In the genomic region with DNA sequence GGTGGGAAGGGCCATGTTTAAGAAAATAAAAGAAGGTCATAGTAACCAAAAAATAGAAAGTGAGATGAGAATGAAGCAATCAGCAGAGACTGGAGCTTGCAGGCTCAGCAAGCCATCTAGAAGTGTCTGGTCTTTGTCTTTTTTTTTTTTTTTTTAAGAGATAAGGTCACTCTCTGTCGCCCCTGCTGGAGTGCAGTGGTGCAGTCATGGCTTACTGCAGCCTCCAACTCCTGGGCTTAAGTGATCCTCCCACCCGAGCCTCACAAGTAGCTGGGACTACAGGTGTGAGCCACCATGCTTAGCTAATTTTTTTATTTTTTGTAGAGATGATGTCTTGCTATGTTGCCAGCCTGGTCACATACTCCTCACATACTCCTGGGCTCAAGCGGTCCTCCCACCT, we compare ENCODE assay signal across 1 cellular context.
TF ChIP-seq lines count a peak whose summit lies in the region.

No MANE protein-coding gene starts in this region.

TF ChIP-seq in GM23338, 12 proteins besides CTCF, POLR2A, EP300 and RAD21 (continued from another document):
- TF ChIP-seq, protein P1, sequence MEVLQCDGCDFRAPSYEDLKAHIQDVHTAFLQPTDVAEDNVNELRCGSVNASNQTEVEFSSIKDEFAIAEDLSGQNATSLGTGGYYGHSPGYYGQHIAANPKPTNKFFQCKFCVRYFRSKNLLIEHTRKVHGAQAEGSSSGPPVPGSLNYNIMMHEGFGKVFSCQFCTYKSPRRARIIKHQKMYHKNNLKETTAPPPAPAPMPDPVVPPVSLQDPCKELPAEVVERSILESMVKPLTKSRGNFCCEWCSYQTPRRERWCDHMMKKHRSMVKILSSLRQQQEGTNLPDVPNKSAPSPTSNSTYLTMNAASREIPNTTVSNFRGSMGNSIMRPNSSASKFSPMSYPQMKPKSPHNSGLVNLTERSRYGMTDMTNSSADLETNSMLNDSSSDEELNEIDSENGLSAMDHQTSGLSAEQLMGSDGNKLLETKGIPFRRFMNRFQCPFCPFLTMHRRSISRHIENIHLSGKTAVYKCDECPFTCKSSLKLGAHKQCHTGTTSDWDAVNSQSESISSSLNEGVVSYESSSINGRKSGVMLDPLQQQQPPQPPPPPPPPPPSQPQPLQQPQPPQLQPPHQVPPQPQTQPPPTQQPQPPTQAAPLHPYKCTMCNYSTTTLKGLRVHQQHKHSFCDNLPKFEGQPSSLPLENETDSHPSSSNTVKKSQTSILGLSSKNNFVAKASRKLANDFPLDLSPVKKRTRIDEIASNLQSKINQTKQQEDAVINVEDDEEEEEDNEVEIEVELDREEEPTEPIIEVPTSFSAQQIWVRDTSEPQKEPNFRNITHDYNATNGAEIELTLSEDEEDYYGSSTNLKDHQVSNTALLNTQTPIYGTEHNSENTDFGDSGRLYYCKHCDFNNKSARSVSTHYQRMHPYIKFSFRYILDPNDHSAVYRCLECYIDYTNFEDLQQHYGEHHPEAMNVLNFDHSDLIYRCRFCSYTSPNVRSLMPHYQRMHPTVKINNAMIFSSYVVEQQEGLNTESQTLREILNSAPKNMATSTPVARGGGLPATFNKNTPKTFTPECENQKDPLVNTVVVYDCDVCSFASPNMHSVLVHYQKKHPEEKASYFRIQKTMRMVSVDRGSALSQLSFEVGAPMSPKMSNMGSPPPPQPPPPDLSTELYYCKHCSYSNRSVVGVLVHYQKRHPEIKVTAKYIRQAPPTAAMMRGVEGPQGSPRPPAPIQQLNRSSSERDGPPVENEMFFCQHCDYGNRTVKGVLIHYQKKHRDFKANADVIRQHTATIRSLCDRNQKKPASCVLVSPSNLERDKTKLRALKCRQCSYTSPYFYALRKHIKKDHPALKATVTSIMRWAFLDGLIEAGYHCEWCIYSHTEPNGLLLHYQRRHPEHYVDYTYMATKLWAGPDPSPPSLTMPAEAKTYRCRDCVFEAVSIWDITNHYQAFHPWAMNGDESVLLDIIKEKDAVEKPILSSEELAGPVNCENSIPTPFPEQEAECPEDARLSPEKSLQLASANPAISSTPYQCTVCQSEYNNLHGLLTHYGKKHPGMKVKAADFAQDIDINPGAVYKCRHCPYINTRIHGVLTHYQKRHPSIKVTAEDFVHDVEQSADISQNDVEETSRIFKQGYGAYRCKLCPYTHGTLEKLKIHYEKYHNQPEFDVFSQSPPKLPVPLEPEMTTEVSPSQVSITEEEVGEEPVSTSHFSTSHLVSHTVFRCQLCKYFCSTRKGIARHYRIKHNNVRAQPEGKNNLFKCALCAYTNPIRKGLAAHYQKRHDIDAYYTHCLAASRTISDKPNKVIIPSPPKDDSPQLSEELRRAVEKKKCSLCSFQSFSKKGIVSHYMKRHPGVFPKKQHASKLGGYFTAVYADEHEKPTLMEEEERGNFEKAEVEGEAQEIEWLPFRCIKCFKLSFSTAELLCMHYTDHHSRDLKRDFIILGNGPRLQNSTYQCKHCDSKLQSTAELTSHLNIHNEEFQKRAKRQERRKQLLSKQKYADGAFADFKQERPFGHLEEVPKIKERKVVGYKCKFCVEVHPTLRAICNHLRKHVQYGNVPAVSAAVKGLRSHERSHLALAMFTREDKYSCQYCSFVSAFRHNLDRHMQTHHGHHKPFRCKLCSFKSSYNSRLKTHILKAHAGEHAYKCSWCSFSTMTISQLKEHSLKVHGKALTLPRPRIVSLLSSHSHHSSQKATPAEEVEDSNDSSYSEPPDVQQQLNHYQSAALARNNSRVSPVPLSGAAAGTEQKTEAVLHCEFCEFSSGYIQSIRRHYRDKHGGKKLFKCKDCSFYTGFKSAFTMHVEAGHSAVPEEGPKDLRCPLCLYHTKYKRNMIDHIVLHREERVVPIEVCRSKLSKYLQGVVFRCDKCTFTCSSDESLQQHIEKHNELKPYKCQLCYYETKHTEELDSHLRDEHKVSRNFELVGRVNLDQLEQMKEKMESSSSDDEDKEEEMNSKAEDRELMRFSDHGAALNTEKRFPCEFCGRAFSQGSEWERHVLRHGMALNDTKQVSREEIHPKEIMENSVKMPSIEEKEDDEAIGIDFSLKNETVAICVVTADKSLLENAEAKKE (CRISPR knock-in tag; IDR thresholded peaks at IDR 0.05): no peak
- TF ChIP-seq, protein P2, sequence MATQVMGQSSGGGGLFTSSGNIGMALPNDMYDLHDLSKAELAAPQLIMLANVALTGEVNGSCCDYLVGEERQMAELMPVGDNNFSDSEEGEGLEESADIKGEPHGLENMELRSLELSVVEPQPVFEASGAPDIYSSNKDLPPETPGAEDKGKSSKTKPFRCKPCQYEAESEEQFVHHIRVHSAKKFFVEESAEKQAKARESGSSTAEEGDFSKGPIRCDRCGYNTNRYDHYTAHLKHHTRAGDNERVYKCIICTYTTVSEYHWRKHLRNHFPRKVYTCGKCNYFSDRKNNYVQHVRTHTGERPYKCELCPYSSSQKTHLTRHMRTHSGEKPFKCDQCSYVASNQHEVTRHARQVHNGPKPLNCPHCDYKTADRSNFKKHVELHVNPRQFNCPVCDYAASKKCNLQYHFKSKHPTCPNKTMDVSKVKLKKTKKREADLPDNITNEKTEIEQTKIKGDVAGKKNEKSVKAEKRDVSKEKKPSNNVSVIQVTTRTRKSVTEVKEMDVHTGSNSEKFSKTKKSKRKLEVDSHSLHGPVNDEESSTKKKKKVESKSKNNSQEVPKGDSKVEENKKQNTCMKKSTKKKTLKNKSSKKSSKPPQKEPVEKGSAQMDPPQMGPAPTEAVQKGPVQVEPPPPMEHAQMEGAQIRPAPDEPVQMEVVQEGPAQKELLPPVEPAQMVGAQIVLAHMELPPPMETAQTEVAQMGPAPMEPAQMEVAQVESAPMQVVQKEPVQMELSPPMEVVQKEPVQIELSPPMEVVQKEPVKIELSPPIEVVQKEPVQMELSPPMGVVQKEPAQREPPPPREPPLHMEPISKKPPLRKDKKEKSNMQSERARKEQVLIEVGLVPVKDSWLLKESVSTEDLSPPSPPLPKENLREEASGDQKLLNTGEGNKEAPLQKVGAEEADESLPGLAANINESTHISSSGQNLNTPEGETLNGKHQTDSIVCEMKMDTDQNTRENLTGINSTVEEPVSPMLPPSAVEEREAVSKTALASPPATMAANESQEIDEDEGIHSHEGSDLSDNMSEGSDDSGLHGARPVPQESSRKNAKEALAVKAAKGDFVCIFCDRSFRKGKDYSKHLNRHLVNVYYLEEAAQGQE (IDR thresholded peaks at IDR 0.05; ENCODE audit: unreplicated experiment): no peak
- TF ChIP-seq CREB1 (CRISPR knock-in tag; IDR thresholded peaks at IDR 0.05; ENCODE audit: low read depth) (no peak), POLR2AphosphoS5 (IDR thresholded peaks at IDR 0.05; ENCODE audit: low read depth) (no peak)
